Comparison of ENCODE assay signal across 8 cellular contexts in the genomic region with DNA sequence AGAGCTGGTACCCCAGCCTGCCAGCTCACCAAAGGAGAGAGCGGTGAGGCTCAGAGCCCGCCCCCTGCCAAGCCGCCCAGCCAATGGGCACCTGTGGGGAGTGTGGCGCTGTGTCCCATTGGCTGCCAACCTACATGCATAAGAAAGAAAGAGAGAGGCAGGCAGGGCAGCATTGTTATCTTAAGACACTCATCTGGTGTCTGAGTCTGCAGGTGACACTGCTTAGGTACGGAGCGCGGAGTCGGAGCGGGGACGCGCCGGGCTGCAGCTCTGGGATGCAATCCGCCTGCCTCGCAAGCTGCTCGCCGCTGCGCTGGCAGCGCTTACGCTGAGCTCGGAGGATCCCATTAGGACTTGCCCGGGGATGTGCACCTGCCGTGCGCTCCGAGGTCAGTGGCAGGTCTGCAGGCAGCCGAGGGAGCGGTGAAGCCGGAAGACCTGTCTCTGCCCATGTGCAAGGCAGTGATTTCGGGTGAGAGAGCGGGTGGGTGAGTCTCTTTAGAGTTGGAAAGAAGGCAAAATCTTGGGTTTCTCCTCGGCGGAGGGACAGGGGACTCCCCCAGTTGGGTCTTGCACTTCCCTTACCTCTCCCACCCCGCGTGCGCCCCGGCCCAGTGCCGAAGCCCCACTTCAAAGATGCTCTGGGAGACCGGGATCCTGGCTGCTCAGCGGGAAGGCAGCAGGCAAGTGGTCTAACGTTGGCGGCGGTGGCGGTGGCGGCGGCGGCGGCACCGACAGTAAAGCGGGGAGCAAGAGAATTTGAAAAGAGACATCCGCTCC. TPM values are rescaled to one million over a fixed set of nuclear protein-coding genes. Genes with fewer than 3 reads are reported as not detected.
DNase-seq lines count a peak whose midpoint lies in the region; ATAC-seq and FAIRE-seq lines count a peak whose summit lies in the region.

Gene BRINP2, plus strand, starts transcription at position 203 of the 780 bp plus-strand sequence. CDS start 58,919 bp downstream, outside the sequence.

- no peak for ATAC-seq in HG02884 (IDR thresholded peaks at IDR 0.05; ENCODE audit: unreplicated experiment)

- H3K4me3 ChIP-seq in iPS DF 6.9 (ENCODE audit: low read length), result peak within 1 kb of the TSS; percentile 67; the same call in 1 of the 2 replicates
- H3K4me3 ChIP-seq in small intestine (ENCODE audit: low read depth in 1 of 2, low read length in 2 of 2), result no peak within 1 kb of the TSS

- DNase-seq in activated CD4-positive, alpha-beta T cell treated with anti-CD3 and anti-CD28 coated beads for 48 hours, result peak; percentile 12
- no peak for DNase-seq in activated CD4-positive, alpha-beta T cell treated with anti-CD3 and anti-CD28 coated beads for 4 hours
- peak; percentile 18 for DNase-seq in M059J (ENCODE audit: low read depth)
- peak; percentile 7 for DNase-seq in amniotic epithelial cell (ENCODE audit: low read depth)
- DNase-seq in iPS DF 6.9 (ENCODE audit: low read depth, low spot score), result no peak
- peak; percentile 15 for DNase-seq in small intestine
- DNase-seq in NCI-H2196 treated with DMSO at 0.1 percent for 48 hours (lab: John Stamatoyannopoulos, UW; ENCODE audit: unreplicated experiment), result no peak

- no peak within 1 kb of the TSS for H3K27ac ChIP-seq in iPS DF 6.9 (ENCODE audit: low read length)
- H3K27ac ChIP-seq in small intestine (ENCODE audit: low read depth in 1 of 2, low read length in 1 of 2), result no peak within 1 kb of the TSS

- H3K4me1 ChIP-seq in iPS DF 6.9 (ENCODE audit: control insufficient read depth, insufficient read depth, low read length) (peaks cover 3% of the 10 kb centered on the region; the same call in 1 of the 2 replicates), small intestine (ENCODE audit: control insufficient read depth in 2 of 2, insufficient read depth in 1 of 2, low read depth in 1 of 2, low read length in 1 of 2) (no peaks in the 10 kb centered on the region)

- no CpG with 5 or more reads among the region's 49 CpGs for WGBS in iPS DF 6.9 (ENCODE audit: insufficient coverage, insufficient read length)
- 3 to 11% (median 6%) methylated on average over 48 to 49 of the region's 49 CpGs for WGBS in small intestine, 3 donors

- H3K9me3 ChIP-seq in iPS DF 6.9 (ENCODE audit: control insufficient read depth, insufficient read depth, low read length) (no peaks in the 10 kb centered on the region), small intestine (ENCODE audit: control insufficient read depth, low read depth) (no peaks in the 10 kb centered on the region)

- H3K27me3 ChIP-seq in iPS DF 6.9 (ENCODE audit: control insufficient read depth, insufficient read depth, low read length) (peaks cover 28% of the 10 kb centered on the region), small intestine (ENCODE audit: control insufficient read depth in 2 of 2, insufficient read depth in 2 of 2, low read length in 2 of 2) (peaks cover 0 to 22% of the 10 kb centered on the region in 2 donors)

- FAIRE-seq in small intestine (lab: Jason Lieb, UNC), result no peak

- H3K36me3 ChIP-seq in iPS DF 6.9 (ENCODE audit: control insufficient read depth, insufficient read depth, low read length) (no peaks in the 10 kb centered on the region), small intestine (ENCODE audit: control insufficient read depth in 2 of 2, insufficient read depth in 2 of 2, low read length in 2 of 2) (no peaks in the 10 kb centered on the region)

RNA-seq across cellular contexts. Expression of gene BRINP2, which starts in this region (rescaled TPM):
- 0.17 TPM in 1 of 2 replicates, not detected in the other for total RNA-seq in M059J (2014; rRNA removed; shearing (Covaris generic))
- polyA plus RNA-seq in small intestine, result under 1 TPM in 2 of 3 donors, not detected in 1; 0.16 to 0.27 TPM

Comparison
In these comparisons a context has a peak if more than half of its experiments do, and no peak if none do; other contexts are left out.
1. DNase-seq: peak in activated CD4-positive, alpha-beta T cell treated with anti-CD3 and anti-CD28 coated beads for 48 hours (single experiment) and amniotic epithelial cell (single experiment); none in activated CD4-positive, alpha-beta T cell treated with anti-CD3 and anti-CD28 coated beads for 4 hours (0 of 2), iPS DF 6.9 (single experiment) and NCI-H2196 treated with DMSO at 0.1 percent for 48 hours (single experiment).
2. Peak in DNase-seq in M059J; RNA of the gene not detected or under 1 TPM.
3. Peak in DNase-seq in small intestine; RNA of the gene not detected or under 1 TPM.